In the genomic region with DNA sequence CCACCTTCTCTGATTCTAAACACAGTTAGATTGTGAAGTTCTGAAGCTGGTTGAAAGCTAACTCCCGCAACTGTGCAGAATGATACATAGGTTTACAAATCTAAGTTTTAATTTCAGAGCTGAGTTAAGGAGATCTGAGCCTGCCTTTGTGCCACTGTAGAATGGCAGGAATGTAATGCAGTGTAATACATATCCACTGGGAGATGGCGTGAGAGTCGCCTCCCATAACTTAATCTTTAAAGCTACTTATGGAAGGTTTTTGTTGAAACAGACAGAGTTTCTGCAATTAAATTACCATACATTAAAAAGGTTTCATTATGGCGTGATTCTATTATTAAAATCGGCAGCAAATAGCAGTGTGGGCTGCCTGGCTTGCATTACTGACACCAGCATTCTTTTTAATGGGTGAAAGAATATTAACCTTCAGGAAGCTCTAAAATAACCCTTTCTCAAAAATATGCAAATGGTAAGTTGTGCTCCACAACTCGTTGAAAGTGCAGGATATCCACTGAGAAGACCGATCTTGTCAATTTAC, we compare ENCODE assay signal across 20 cellular contexts.
DNase-seq lines count a peak whose midpoint lies in the region; ATAC-seq, FAIRE-seq and TF ChIP-seq lines count a peak whose summit lies in the region.
"Had no signal": no experiment of that assay in that cellular context is flagged by ENCODE, and none has a peak within 500 bp of the region (broad histone marks: within the 10 kb centered on the region; RNA-seq: fewer than 3 reads in every experiment).

No MANE protein-coding gene starts in this region.

- CTCF ChIA-PET in A673 (lab: Charles Lee): interaction anchor here (0.6 kb wide), 1 partner anchor 36 kb away, joined by 5 read pairs; no protein-coding TSS in a partner anchor

- H3K27ac ChIP-seq in A673 (ENCODE audit: low read depth, low read length, poor library complexity, severe bottlenecking): no peak overlapping the region
- H3K27ac ChIP-seq in WERI-Rb-1: peak overlapping the region; percentile 38
- H3K27ac ChIP-seq: A549 had no signal

- no peak for ATAC-seq in HG02870 (IDR thresholded peaks at IDR 0.05; ENCODE audit: unreplicated experiment)
- ATAC-seq in GM19452 (IDR thresholded peaks at IDR 0.05; ENCODE audit: unreplicated experiment): no peak
- ATAC-seq: A549, GM12878 had no signal

- no TSS peak for BruUV-seq in A673 (replicated peaks; lab: Mats Ljungman, UMichigan)

- intact Hi-C loops in A673 (cut with micrococcal nuclease; ENCODE audit: unreplicated experiment): no loop called here

- H3K4me1 ChIP-seq in A673 (ENCODE audit: insufficient read depth, low read length, poor library complexity, severe bottlenecking): no peaks in the 10 kb centered on the region
- H3K4me1 ChIP-seq: A549 had no signal

- DNase-seq in A673 (ENCODE audit: low spot score): peak; percentile 6
- DNase-seq in D721Med (ENCODE audit: insufficient read length, low spot score): no peak
- no peak for DNase-seq in WERI-Rb-1
- no peak for DNase-seq in activated gamma-delta T cell treated with Interleukin-2 at 50 U/mL for 16 hours
- DNase-seq: 8988T; C1 segment of cervical spinal cord; Calu3; CD4-positive, alpha-beta memory T cell; COR-L47; DMS 273 treated with DMSO at 0.1 percent for 48 hours; DMS79; EL; GDM1; GOT3; HCEC 1CT had no signal

- no peak for TF ChIP-seq CTCF in A673 (conservative IDR thresholded peaks at IDR 0.05; ENCODE audit: low read depth, low read length)
- TF ChIP-seq CTCF in D721Med (IDR thresholded peaks at IDR 0.05; ENCODE audit: insufficient read depth, missing control alignments): no peak
- TF ChIP-seq CTCF in WERI-Rb-1 (IDR thresholded peaks at IDR 0.05; ENCODE audit: low read depth, low read length): no peak

- no peak overlapping the region for H3K4me3 ChIP-seq in A673 (ENCODE audit: low read depth, low read length, poor library complexity, severe bottlenecking)
- H3K4me3 ChIP-seq in WERI-Rb-1 (ENCODE audit: low read depth, low read length): peak overlapping the region; percentile 14; the same call in 1 of the 2 replicates
- H3K4me3 ChIP-seq: A549, GM12878 had no signal

- H3K9me3 ChIP-seq in A673 (ENCODE audit: low read depth, low read length, poor library complexity, severe bottlenecking) (no peaks in the 10 kb centered on the region), WERI-Rb-1 (ENCODE audit: severe bottlenecking) (no peaks in the 10 kb centered on the region)
- H3K9me3 ChIP-seq: A549 had no signal

- H3K27me3 ChIP-seq in A673 (replicated peaks; ENCODE audit: insufficient read depth, low read depth, low read length, poor library complexity) (peaks cover 12% of the 10 kb centered on the region), WERI-Rb-1 (ENCODE audit: insufficient read depth, low read depth, severe bottlenecking) (no peaks in the 10 kb centered on the region)

- POLR2A ChIA-PET in A673 (lab: Charles Lee; ENCODE audit: low non-redundant PET): no interaction called here

- no peaks in the 10 kb centered on the region for H3K36me3 ChIP-seq in A673 (ENCODE audit: insufficient read depth, low read length, poor library complexity, severe bottlenecking)
- H3K36me3 ChIP-seq in WERI-Rb-1: no peaks in the 10 kb centered on the region

- FAIRE-seq in D721Med (lab: Jason Lieb, UNC): peak; percentile 48
- FAIRE-seq: A549, GM12878, H54 had no signal
